Comparison of ENCODE assay signal across 8 cellular contexts in the genomic region with DNA sequence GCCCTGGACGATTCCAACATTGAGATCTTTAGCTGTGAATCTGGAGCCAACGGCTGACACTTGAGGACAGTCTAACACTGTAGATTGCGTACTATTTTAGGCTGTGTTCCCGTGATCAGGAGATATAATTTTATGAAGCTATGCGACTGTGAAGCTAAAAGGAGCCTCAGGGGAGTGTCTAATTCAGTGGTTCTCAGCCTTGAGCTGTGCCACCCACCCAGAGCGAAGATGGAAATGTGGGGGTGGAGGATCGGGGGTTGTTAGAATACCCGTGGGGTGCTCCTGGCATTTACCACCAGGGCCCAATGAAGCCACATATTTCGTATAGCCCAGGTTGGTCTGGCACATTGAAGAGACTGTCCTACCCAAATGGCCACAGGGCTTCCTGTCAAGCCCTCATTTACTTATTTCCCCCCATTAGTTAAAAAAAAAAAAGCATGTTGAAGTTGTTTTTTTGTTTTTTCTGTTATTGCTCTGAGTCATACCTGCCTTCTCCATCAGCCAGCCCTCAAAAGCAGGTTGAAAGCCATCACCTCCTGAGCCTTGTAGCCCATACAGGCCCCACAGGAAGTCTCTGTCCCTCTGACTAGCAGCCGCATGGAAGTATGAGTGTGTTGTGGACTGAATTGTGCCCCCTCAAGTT.
DNase-seq lines count a peak whose midpoint lies in the region; ATAC-seq and TF ChIP-seq lines count a peak whose summit lies in the region.

No MANE protein-coding gene starts in this region.

- POLR2A ChIA-PET in CD8-positive, alpha-beta memory T cell (lab: Charles Lee), result no interaction called here

- no peaks in the 10 kb centered on the region for H3K27me3 Mint-ChIP-seq in CD8-positive, alpha-beta memory T cell
- no peaks in the 10 kb centered on the region for H3K27me3 Mint-ChIP-seq in mesothelial cell of epicardium (ENCODE audit: low read depth)

- DNase-seq in CD8-positive, alpha-beta memory T cell, result peak in 3 of 5 donors; percentile 11 to 71 (median 22)
- DNase-seq in Peyer's patch, result peak in 2 of 3 donors; percentile 32 to 59
- no peak for DNase-seq in heart left ventricle
- DNase-seq in transverse colon, result no peak
- no peak for DNase-seq in NCI-H1417 (lab: John Stamatoyannopoulos, UW)
- DNase-seq in cerebellum (ENCODE audit: low spot score), result no peak
- no peak for DNase-seq in mesothelial cell of epicardium (ENCODE audit: low spot score in 2 of 2, unreplicated experiment in 2 of 2)

- H3K27me3 ChIP-seq in CD8-positive, alpha-beta memory T cell (ENCODE audit: insufficient read depth, low read length, poor library complexity, severe bottlenecking), result no peaks in the 10 kb centered on the region
- no peaks in the 10 kb centered on the region for H3K27me3 ChIP-seq in Peyer's patch
- H3K27me3 ChIP-seq in heart left ventricle, result no peaks in the 10 kb centered on the region
- H3K27me3 ChIP-seq in transverse colon, result no peaks in the 10 kb centered on the region

- no peak overlapping the region for H3K4me3 ChIP-seq in CD8-positive, alpha-beta memory T cell (ENCODE audit: low read length)
- H3K4me3 ChIP-seq in Peyer's patch, result no peak overlapping the region
- H3K4me3 ChIP-seq in heart left ventricle, result no peak overlapping the region
- no peak overlapping the region for H3K4me3 ChIP-seq in transverse colon

- TF ChIP-seq EP300 in transverse colon (IDR thresholded peaks at IDR 0.05; ENCODE audit: low read depth), result no peak

- CTCF ChIA-PET in CD8-positive, alpha-beta memory T cell (lab: Charles Lee), result interaction anchor here (0.6 to 1.1 kb wide), 3 partner anchors 96 to 101 kb away, joined by 3 to 4 read pairs (median 3); no protein-coding TSS in a partner anchor

- peaks cover 9% of the 10 kb centered on the region for H3K4me1 ChIP-seq in CD8-positive, alpha-beta memory T cell (ENCODE audit: insufficient read depth, low read length)
- peaks cover 0 to 23% (median 4%) of the 10 kb centered on the region in 4 donors for H3K4me1 ChIP-seq in Peyer's patch
- peaks cover 3 to 78% (median 54%) of the 10 kb centered on the region in 12 donors for H3K4me1 ChIP-seq in heart left ventricle
- peaks cover 4 to 67% (median 26%) of the 10 kb centered on the region in 4 donors for H3K4me1 ChIP-seq in transverse colon

- TF ChIP-seq POLR2A in Peyer's patch (IDR thresholded peaks at IDR 0.05) (no peak), heart left ventricle (IDR thresholded peaks at IDR 0.05) (no peak), transverse colon (IDR thresholded peaks at IDR 0.05) (no peak)

- no peaks in the 10 kb centered on the region for H3K9me3 ChIP-seq in CD8-positive, alpha-beta memory T cell (ENCODE audit: low read length)
- H3K9me3 ChIP-seq in Peyer's patch (no peaks in the 10 kb centered on the region), heart left ventricle (no peaks in the 10 kb centered on the region), transverse colon (no peaks in the 10 kb centered on the region)

- TF ChIP-seq CTCF in Peyer's patch (IDR thresholded peaks at IDR 0.05) (no peak), heart left ventricle (IDR thresholded peaks at IDR 0.05) (peak in 1 of 12 donors; percentile 9), transverse colon (IDR thresholded peaks at IDR 0.05) (no peak), mesothelial cell of epicardium (IDR thresholded peaks at IDR 0.05; ENCODE audit: unreplicated experiment) (no peak)

- peaks cover 0 to 25% (median 11%) of the 10 kb centered on the region in 3 donors for H3K36me3 Mint-ChIP-seq in CD8-positive, alpha-beta memory T cell
- H3K36me3 Mint-ChIP-seq in mesothelial cell of epicardium, result peaks cover 8% of the 10 kb centered on the region

- peak overlapping the region in 4 of 7 donors; percentile 2 to 74 (median 34) for H3K4me3 Mint-ChIP-seq in CD8-positive, alpha-beta memory T cell
- H3K4me3 Mint-ChIP-seq in mesothelial cell of epicardium, result no peak overlapping the region

- H3K36me3 ChIP-seq in CD8-positive, alpha-beta memory T cell (ENCODE audit: insufficient read depth, low read length), result peaks cover 4% of the 10 kb centered on the region
- H3K36me3 ChIP-seq in Peyer's patch (peaks cover 0 to 10% (median 0%) of the 10 kb centered on the region in 3 donors), heart left ventricle (peaks cover 0 to 14% (median 2%) of the 10 kb centered on the region in 9 donors), transverse colon (no peaks in the 10 kb centered on the region)

- intact Hi-C loops in heart left ventricle (cut with DNase I) (no loop called here), transverse colon (cut with DNase I; ENCODE audit: low total_unique reads) (no loop called here)

- peaks cover 50 to 62% (median 56%) of the 10 kb centered on the region in 3 donors for H3K4me1 Mint-ChIP-seq in CD8-positive, alpha-beta memory T cell
- peaks cover 24% of the 10 kb centered on the region for H3K4me1 Mint-ChIP-seq in mesothelial cell of epicardium

- 48 to 63% (median 55%) methylated on average over 10 of the region's 10 CpGs for WGBS in heart left ventricle, 4 donors
- 55 to 74% methylated on average over 2 to 10 of the region's 10 CpGs for WGBS in transverse colon (ENCODE audit: low coverage in 1 of 2), 2 donors

- H3K9me3 Mint-ChIP-seq in CD8-positive, alpha-beta memory T cell, result no peaks in the 10 kb centered on the region
- peaks cover 10% of the 10 kb centered on the region for H3K9me3 Mint-ChIP-seq in mesothelial cell of epicardium

- in situ Hi-C loops in transverse colon (cut with MboI; ENCODE audit: low pct_ligation_motif_present in 1 of 4, low pct_unique_long_range_greater_than_20kb in 1 of 4, low sequenced_read_pairs in 3 of 4), result no loop called here

- no peak overlapping the region for H3K27ac ChIP-seq in CD8-positive, alpha-beta memory T cell (ENCODE audit: low read depth, low read length)
- H3K27ac ChIP-seq in Peyer's patch (peak overlapping the region; percentile 11 to 57 (median 36)), heart left ventricle (peak overlapping the region in 8 of 12 donors; percentile 20 to 80 (median 54)), transverse colon (peak overlapping the region in 3 of 4 donors; percentile 46 to 64 (median 63))

- peak overlapping the region; percentile 47 to 94 (median 85) for H3K27ac Mint-ChIP-seq in CD8-positive, alpha-beta memory T cell
- no peak overlapping the region for H3K27ac Mint-ChIP-seq in mesothelial cell of epicardium

- ATAC-seq in GM21515 (IDR thresholded peaks at IDR 0.05; ENCODE audit: unreplicated experiment) (peak; percentile 41), heart left ventricle (peak; percentile 38 to 66 (median 48))

Comparison
In these comparisons a context has a peak if more than half of its experiments do, and no peak if none do; other contexts are left out.
1. DNase-seq: peak in CD8-positive, alpha-beta memory T cell (3 of 5) and Peyer's patch (2 of 3); none in heart left ventricle (0 of 5), transverse colon (single experiment), NCI-H1417 (0 of 3), cerebellum (single experiment) and mesothelial cell of epicardium (0 of 2).